In genomic region chr3:138947303-138948121, GRCh38 we compare ENCODE assay signal across 1 cellular context.
TF ChIP-seq lines count a peak whose summit lies in the region.

No MANE protein-coding gene starts in this region.

TF ChIP-seq in K562, 482 proteins besides CTCF, POLR2A, EP300 and RAD21 (continued from another document and continues in another):
- TF ChIP-seq ZBTB40 (IDR thresholded peaks at IDR 0.05) (peak; percentile 28; the same call in 1 of the 2 replicates), ZBTB40 (CRISPR knock-in tag; IDR thresholded peaks at IDR 0.05) (no peak), MTA2 (IDR thresholded peaks at IDR 0.05; ENCODE audit: low read depth) (no peak), MED1 (CRISPR knock-in tag; IDR thresholded peaks at IDR 0.05; ENCODE audit: borderline replicate concordance) (no peak), IRF9 (tag; IDR thresholded peaks at IDR 0.05) (no peak), KDM5B (IDR thresholded peaks at IDR 0.05; ENCODE audit: insufficient replicate concordance, low read depth, low read length) (no peak), CHD4 (IDR thresholded peaks at IDR 0.05; ENCODE audit: insufficient read depth, insufficient replicate concordance, low read depth, low read length, poor library complexity, severe bottlenecking) (no peak), ZNF124 (CRISPR knock-in tag; IDR thresholded peaks at IDR 0.05) (no peak), THAP12 (CRISPR knock-in tag; IDR thresholded peaks at IDR 0.05) (peak; percentile 72; the same call in 1 of the 2 replicates), TCF7L2 (IDR thresholded peaks at IDR 0.05; ENCODE audit: low read depth, low read length) (no peak), PBX2 (CRISPR knock-in tag; IDR thresholded peaks at IDR 0.05; ENCODE audit: low read depth) (no peak), PBX2 (tag; conservative IDR thresholded peaks at IDR 0.05; ENCODE audit: low read depth) (no peak), ZNF830 (CRISPR knock-in tag; IDR thresholded peaks at IDR 0.05) (no peak), HES1 (IDR thresholded peaks at IDR 0.05; ENCODE audit: low read depth) (no peak), TBL1XR1 (IDR thresholded peaks at IDR 0.05; ENCODE audit: low read length in 2 of 2) (no peak), CUX1 (CRISPR knock-in tag; IDR thresholded peaks at IDR 0.05) (no peak), MNT (conservative IDR thresholded peaks at IDR 0.05) (0 out of 4 replicates have a peak, but pooled peaks of 1 of the 2 experiments have one; percentile 44), TAF15 (IDR thresholded peaks at IDR 0.05; ENCODE audit: low read depth, low read length) (no peak), RNF219 (CRISPR knock-in tag; IDR thresholded peaks at IDR 0.05) (no peak), VEZF1 (CRISPR knock-in tag; IDR thresholded peaks at IDR 0.05) (peak; percentile 74), ETV5 (CRISPR knock-in tag; IDR thresholded peaks at IDR 0.05; ENCODE audit: low read depth) (no peak), FOXJ2 (tag; IDR thresholded peaks at IDR 0.05) (no peak), SMAD2 (IDR thresholded peaks at IDR 0.05; ENCODE audit: low read depth, low read length) (no peak), HDAC6 (IDR thresholded peaks at IDR 0.05; ENCODE audit: low read depth, low read length) (no peak), PPARD (CRISPR knock-in tag; IDR thresholded peaks at IDR 0.05) (no peak)
